In the genomic region with DNA sequence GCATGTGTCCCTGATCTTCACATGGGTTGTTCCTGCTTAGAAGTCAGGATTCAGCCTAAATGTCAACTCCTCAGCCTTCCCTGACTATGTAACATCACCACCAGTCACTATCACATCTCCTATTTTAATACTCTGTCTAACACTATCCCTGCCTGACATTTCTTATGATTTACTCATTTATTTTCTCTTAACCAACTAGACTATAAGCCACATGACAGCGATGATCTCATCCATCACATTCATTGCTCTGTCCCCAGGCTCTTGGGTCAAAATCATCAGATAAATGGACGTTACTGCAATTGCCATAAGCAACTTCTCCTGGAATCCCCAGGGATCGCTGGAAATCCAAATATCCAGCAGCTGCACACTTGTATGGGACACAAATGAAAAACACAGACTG, we compare ENCODE assay signal across 18 cellular contexts.
"Had no signal": no experiment of that assay in that cellular context is flagged by ENCODE, and none has a peak within 500 bp of the region (broad histone marks: within the 10 kb centered on the region; RNA-seq: fewer than 3 reads in every experiment).

No MANE protein-coding gene starts in this region.

- DNase-seq: activated B cell treated with CpG ODN at 0.5 μM for 24 hours; activated CD4-positive, alpha-beta memory T cell treated with anti-CD3 and anti-CD28 coated beads for 36 hours; activated CD4-positive, alpha-beta T cell treated with anti-CD3 and anti-CD28 coated beads for 4 hours; activated gamma-delta T cell treated with Interleukin-2 at 50 U/mL for 16 hours; activated T-cell treated with anti-CD3 and anti-CD28 coated beads for 4 hours; dermis blood vessel endothelial cell; effector memory CD4-positive, alpha-beta T cell; midbrain; nephron progenitor cell; occipital lobe; stimulated activated CD4-positive, alpha-beta T cell treated with anti-CD3 and anti-CD28 coated beads, Interleukin-12 subunit alpha, Interleukin-12 subunit beta, amount 100 ng/mL, for 4 hours; stimulated activated CD4-positive, alpha-beta T cell treated with anti-CD3 and anti-CD28 coated beads, Interleukin-1b, Interleukin-23, amount 100 ng/mL, for 48 hours; stimulated activated CD8-positive, alpha-beta memory T cell treated with anti-CD3 and anti-CD28 coated beads, Interleukin-4, amount 100 ng/mL, for 48 hours; stimulated activated naive CD4-positive, alpha-beta T cell; T-helper 9 cell had no signal

- H3K27ac ChIP-seq: cardiac muscle cell, hepatocyte, uterus had no signal
